18 cellular contexts compared by ENCODE assay signal in the genomic region with DNA sequence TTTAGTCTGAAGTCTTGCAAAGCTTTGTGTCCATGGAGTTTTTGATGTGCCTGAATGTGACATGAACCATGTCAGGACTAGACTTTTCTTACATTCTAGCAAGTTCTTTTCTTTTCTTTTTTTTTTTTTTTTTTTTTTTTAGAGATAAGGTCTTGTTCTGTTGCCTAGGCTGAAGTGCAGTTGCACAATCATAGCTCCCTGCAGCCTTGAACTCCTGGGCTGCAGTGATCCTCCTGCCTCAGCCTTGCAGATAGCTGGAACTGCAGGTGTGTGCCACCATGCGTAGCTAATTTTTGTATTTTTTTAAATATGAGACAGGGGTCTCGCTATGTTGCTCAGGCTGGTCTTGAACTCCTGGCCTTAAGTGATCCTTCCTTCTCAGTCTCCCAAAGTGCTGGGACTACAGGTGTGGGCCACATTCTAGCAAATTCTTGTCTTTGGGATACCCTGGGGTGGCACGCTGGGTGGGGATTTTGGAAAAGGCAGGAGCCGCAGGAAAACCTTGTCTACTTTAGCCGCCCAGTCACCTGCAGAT.
DNase-seq lines count a peak whose midpoint lies in the region; ATAC-seq and TF ChIP-seq lines count a peak whose summit lies in the region.
"Had no signal": no experiment of that assay in that cellular context is flagged by ENCODE, and none has a peak within 500 bp of the region (broad histone marks: within the 10 kb centered on the region; RNA-seq: fewer than 3 reads in every experiment).

No MANE protein-coding gene starts in this region.

- H3K79me1 ChIP-seq in H9 (ENCODE audit: insufficient read depth, low read depth, low read length, poor library complexity, severe bottlenecking), result no peaks in the 10 kb centered on the region

- ATAC-seq in gastrocnemius medialis (no peak), GM21381 (IDR thresholded peaks at IDR 0.05; ENCODE audit: unreplicated experiment) (no peak)

- POLR2A ChIA-PET in activated CD4-positive, alpha-beta memory T cell treated with anti-CD3 and anti-CD28 coated beads for 36 hours (lab: Charles Lee), result interaction anchor here (0.7 kb wide), 1 partner anchor 101 kb away, joined by 3 read pairs; no protein-coding TSS in a partner anchor
- POLR2A ChIA-PET in activated CD4-positive, alpha-beta memory T cell treated with anti-CD3 and anti-CD28 coated beads, Interleukin-2, amount 10 ng/mL, durations not matched to agents 7 days and 5 days (lab: Charles Lee), result no interaction called here

- H4K20me1 ChIP-seq in H9 (ENCODE audit: control insufficient read depth, insufficient read depth, insufficient read length), result no peaks in the 10 kb centered on the region

- H3K27me3 ChIP-seq in gastrocnemius medialis (no peaks in the 10 kb centered on the region), H9 (ENCODE audit: insufficient read depth, low read length) (no peaks in the 10 kb centered on the region)
- H3K27me3 ChIP-seq: stomach had no signal

- no peaks in the 10 kb centered on the region for H3K36me3 ChIP-seq in SK-N-MC (ENCODE audit: insufficient read depth, low read length)
- peaks cover 6 to 83% of the 10 kb centered on the region in 2 donors for H3K36me3 ChIP-seq in gastrocnemius medialis

- H3K9me3 ChIP-seq in SK-N-MC (ENCODE audit: low read depth, low read length) (no peaks in the 10 kb centered on the region), gastrocnemius medialis (no peaks in the 10 kb centered on the region), H9 (ENCODE audit: control insufficient read depth, low read depth, low read length) (no peaks in the 10 kb centered on the region)
- H3K9me3 ChIP-seq: stomach had no signal

- DNase-seq in activated CD4-positive, alpha-beta memory T cell treated with anti-CD3 and anti-CD28 coated beads for 36 hours, result no peak
- DNase-seq in activated CD4-positive, alpha-beta memory T cell treated with anti-CD3 and anti-CD28 coated beads, Interleukin-2, amount 10 ng/mL, durations not matched to agents 7 days and 5 days, result no peak
- DNase-seq in SK-N-MC (ENCODE audit: low read depth, low spot score) (no peak), fibroblast of pulmonary artery (ENCODE audit: low read depth) (peak; percentile 24), gastrocnemius medialis (no peak), H9 (no peak), NCI-H1092 (lab: John Stamatoyannopoulos, UW) (no peak)
- DNase-seq: activated CD8-positive, alpha-beta memory T cell treated with anti-CD3 and anti-CD28 coated beads for 24 hours; activated gamma-delta T cell; DMS79; NCI-H2171; stomach; SW 1271 had no signal

- no peak overlapping the region for H4K91ac ChIP-seq in H9 (ENCODE audit: insufficient read length, low read depth, low read length)

- in situ Hi-C loops in gastrocnemius medialis (cut with MboI; ENCODE audit: low sequenced_read_pairs in 4 of 4), result no loop called here

- no peak overlapping the region for H3K14ac ChIP-seq in H9 (ENCODE audit: insufficient read depth, low read length)

- no peak overlapping the region for H2BK12ac ChIP-seq in H9 (ENCODE audit: insufficient read length, low read depth, low read length)

- H3T11ph ChIP-seq in H9 (ENCODE audit: low read length), result no peak overlapping the region

- no peak overlapping the region for H4K5ac ChIP-seq in H9 (ENCODE audit: insufficient read length, low read depth, low read length)

- no peak overlapping the region for H2AK5ac ChIP-seq in H9 (ENCODE audit: insufficient read length, low read length)

- peaks cover 14% of the 10 kb centered on the region for H3K36me3 Mint-ChIP-seq in activated CD4-positive, alpha-beta memory T cell treated with anti-CD3 and anti-CD28 coated beads for 36 hours
- H3K36me3 Mint-ChIP-seq in activated CD4-positive, alpha-beta memory T cell treated with anti-CD3 and anti-CD28 coated beads, Interleukin-2, amount 10 ng/mL, durations not matched to agents 7 days and 5 days (ENCODE audit: low read depth), result peaks cover 8% of the 10 kb centered on the region
- H3K36me3 Mint-ChIP-seq in H9 (ENCODE audit: insufficient read depth in 1 of 3, low read depth in 3 of 3), result peaks cover 1 to 31% (median 8%) of the 10 kb centered on the region in 3 experiments; a peak in 5 of 7 replicates
- H3K36me3 Mint-ChIP-seq: memory B cell had no signal

- H3K9ac ChIP-seq in SK-N-MC (ENCODE audit: insufficient read length) (no peak overlapping the region), H9 (ENCODE audit: extremely low read depth, insufficient read length, low read length) (no peak overlapping the region)
- H3K9ac ChIP-seq: KMS-11 had no signal

- TF ChIP-seq POLR2A in gastrocnemius medialis (IDR thresholded peaks at IDR 0.05), result no peak

- no peak overlapping the region for H3K4me3 Mint-ChIP-seq in activated CD4-positive, alpha-beta memory T cell treated with anti-CD3 and anti-CD28 coated beads for 36 hours
- no peak overlapping the region for H3K4me3 Mint-ChIP-seq in activated CD4-positive, alpha-beta memory T cell treated with anti-CD3 and anti-CD28 coated beads, Interleukin-2, amount 10 ng/mL, durations not matched to agents 7 days and 5 days
- no peak overlapping the region for H3K4me3 Mint-ChIP-seq in H9
- H3K4me3 Mint-ChIP-seq: memory B cell had no signal

- H3K27me3 Mint-ChIP-seq in activated CD4-positive, alpha-beta memory T cell treated with anti-CD3 and anti-CD28 coated beads for 36 hours, result no peaks in the 10 kb centered on the region
- H3K27me3 Mint-ChIP-seq in activated CD4-positive, alpha-beta memory T cell treated with anti-CD3 and anti-CD28 coated beads, Interleukin-2, amount 10 ng/mL, durations not matched to agents 7 days and 5 days, result no peaks in the 10 kb centered on the region
- H3K27me3 Mint-ChIP-seq in H9 (ENCODE audit: low read depth), result no peaks in the 10 kb centered on the region
- H3K27me3 Mint-ChIP-seq: CD4-positive, CD25-positive, alpha-beta regulatory T cell; memory B cell had no signal

- TF ChIP-seq CTCF in fibroblast of pulmonary artery (IDR thresholded peaks at IDR 0.05; ENCODE audit: low read length, missing control alignments) (no peak), gastrocnemius medialis (IDR thresholded peaks at IDR 0.05 in 4 of 5, conservative IDR thresholded peaks at IDR 0.05 in 1 of 5) (no peak), H9 (conservative IDR thresholded peaks at IDR 0.05) (no peak)

- H3K4me1 ChIP-seq in gastrocnemius medialis (peaks cover 29 to 36% of the 10 kb centered on the region in 2 donors), H9 (ENCODE audit: insufficient read depth, low read length) (peaks cover 3% of the 10 kb centered on the region; the same call in 1 of the 2 replicates)

- intact Hi-C loops in activated CD4-positive, alpha-beta memory T cell treated with anti-CD3 and anti-CD28 coated beads for 36 hours (cut with micrococcal nuclease), result no loop called here
- intact Hi-C loops in gastrocnemius medialis (cut with DNase I; ENCODE audit: low total_unique reads), result no loop called here

- H3K4me1 Mint-ChIP-seq in activated CD4-positive, alpha-beta memory T cell treated with anti-CD3 and anti-CD28 coated beads for 36 hours (ENCODE audit: low read depth), result peaks cover 29% of the 10 kb centered on the region
- peaks cover 28% of the 10 kb centered on the region for H3K4me1 Mint-ChIP-seq in activated CD4-positive, alpha-beta memory T cell treated with anti-CD3 and anti-CD28 coated beads, Interleukin-2, amount 10 ng/mL, durations not matched to agents 7 days and 5 days
- H3K4me1 Mint-ChIP-seq in H9, result peaks cover 21 to 22% of the 10 kb centered on the region in 2 experiments
- H3K4me1 Mint-ChIP-seq: memory B cell had no signal

- H2AFZ ChIP-seq in H9 (ENCODE audit: low read length), result no peak overlapping the region

- H2BK5ac ChIP-seq in H9 (ENCODE audit: insufficient read length, low read length), result no peak overlapping the region

- H3K27ac Mint-ChIP-seq in activated CD4-positive, alpha-beta memory T cell treated with anti-CD3 and anti-CD28 coated beads for 36 hours, result peak overlapping the region; percentile 68
- H3K27ac Mint-ChIP-seq in activated CD4-positive, alpha-beta memory T cell treated with anti-CD3 and anti-CD28 coated beads, Interleukin-2, amount 10 ng/mL, durations not matched to agents 7 days and 5 days, result no peak overlapping the region
- peak overlapping the region in 1 of 3 experiments; percentile 90; a peak in 1 of 7 replicates for H3K27ac Mint-ChIP-seq in H9
- H3K27ac Mint-ChIP-seq: memory B cell had no signal

- H3K18ac ChIP-seq in H9 (ENCODE audit: insufficient read length, low read depth, low read length), result no peak overlapping the region

- no peak overlapping the region for H4K8ac ChIP-seq in H9 (replicated peaks; ENCODE audit: insufficient read length, low read depth, low read length)

- H2BK120ac ChIP-seq in H9 (ENCODE audit: low read depth, low read length, poor library complexity, severe bottlenecking), result no peak overlapping the region

- no peak overlapping the region for H3K4me3 ChIP-seq in SK-N-MC
- no peak overlapping the region for H3K4me3 ChIP-seq in fibroblast of pulmonary artery (replicated peaks; ENCODE audit: low read depth, low read length)
- no peak overlapping the region for H3K4me3 ChIP-seq in gastrocnemius medialis
- H3K4me3 ChIP-seq: stomach had no signal

- H3K56ac ChIP-seq in H9 (ENCODE audit: insufficient read length, low read depth, low read length), result no peak overlapping the region

- H2BK15ac ChIP-seq in H9 (ENCODE audit: low read depth, low read length), result no peak overlapping the region

- H3K23ac ChIP-seq in H9 (ENCODE audit: insufficient read length, low read depth, low read length), result no peak overlapping the region

- H3K79me2 ChIP-seq in H9 (ENCODE audit: insufficient read depth, low read length), result no peaks in the 10 kb centered on the region

- no peaks in the 10 kb centered on the region for H3K9me3 Mint-ChIP-seq in activated CD4-positive, alpha-beta memory T cell treated with anti-CD3 and anti-CD28 coated beads for 36 hours
- H3K9me3 Mint-ChIP-seq in activated CD4-positive, alpha-beta memory T cell treated with anti-CD3 and anti-CD28 coated beads, Interleukin-2, amount 10 ng/mL, durations not matched to agents 7 days and 5 days, result no peaks in the 10 kb centered on the region
- H3K9me3 Mint-ChIP-seq in H9, result no peaks in the 10 kb centered on the region
- H3K9me3 Mint-ChIP-seq: CD4-positive, CD25-positive, alpha-beta regulatory T cell; memory B cell had no signal

- CTCF ChIA-PET in activated CD4-positive, alpha-beta memory T cell treated with anti-CD3 and anti-CD28 coated beads for 36 hours (lab: Charles Lee), result interaction anchor here (1.1 to 2.5 kb wide), 4 partner anchors 11 to 36 kb away, joined by 3 to 23 read pairs (median 5); no protein-coding TSS in a partner anchor
- CTCF ChIA-PET in activated CD4-positive, alpha-beta memory T cell treated with anti-CD3 and anti-CD28 coated beads, Interleukin-2, amount 10 ng/mL, durations not matched to agents 7 days and 5 days (lab: Charles Lee), result interaction anchor here (0.6 to 2.9 kb wide), 6 partner anchors 10 to 96 kb away, joined by 4 to 13 read pairs (median 6); no protein-coding TSS in a partner anchor

- WGBS in H9 (ENCODE audit: extremely low coverage, insufficient read length, low lambda C conversion rate), result no CpG with 5 or more reads among the region's 5 CpGs

- H3K27ac ChIP-seq in SK-N-MC, result peak overlapping the region; percentile 62
- H3K27ac ChIP-seq in gastrocnemius medialis, result peak overlapping the region; percentile 28 to 59 (median 50)
- no peak overlapping the region for H3K27ac ChIP-seq in H9 (ENCODE audit: insufficient read length, low read depth, low read length)
- H3K27ac ChIP-seq: HL-60, KMS-11 had no signal

- no peak overlapping the region for H3K4ac ChIP-seq in H9 (ENCODE audit: low read depth, low read length)

- no peaks in the 10 kb centered on the region for H3K23me2 ChIP-seq in H9 (ENCODE audit: insufficient read length, low read depth, low read length, poor library complexity, severe bottlenecking)

- no peak overlapping the region for H3K4me2 ChIP-seq in H9 (ENCODE audit: insufficient read depth, insufficient read length, low read length)
- H3K4me2 ChIP-seq: KMS-11 had no signal

- H2BK20ac ChIP-seq in H9 (ENCODE audit: low read depth, low read length, poor library complexity, severe bottlenecking), result no peak overlapping the region
